23 cellular contexts compared by ENCODE assay signal in genomic region chr6:6543181-6543879, GRCh38. TPM values are rescaled to one million over a fixed set of nuclear protein-coding genes. Genes with fewer than 3 reads are reported as not detected.
DNase-seq lines count a peak whose midpoint lies in the region; FAIRE-seq and TF ChIP-seq lines count a peak whose summit lies in the region.
"Had no signal": no experiment of that assay in that cellular context is flagged by ENCODE, and none has a peak within 500 bp of the region (broad histone marks: within the 10 kb centered on the region; RNA-seq: fewer than 3 reads in every experiment).

No MANE protein-coding gene starts in this region.

- TF ChIP-seq CTCF in AG10803 (conservative IDR thresholded peaks at IDR 0.05; ENCODE audit: low read length), result no peak
- no peak for TF ChIP-seq CTCF in GM13977 (IDR thresholded peaks at IDR 0.05; ENCODE audit: extremely low read depth, insufficient read depth, missing control alignments)
- no peak for TF ChIP-seq CTCF in kidney (IDR thresholded peaks at IDR 0.05; ENCODE audit: borderline replicate concordance, extremely low read depth, insufficient read depth)

- no peaks in the 10 kb centered on the region for H3K36me3 ChIP-seq in kidney (ENCODE audit: control insufficient read depth in 1 of 2, insufficient read depth in 2 of 2, low read length in 2 of 2)
- H3K36me3 ChIP-seq: gastroesophageal sphincter, thyroid gland had no signal

- in situ Hi-C loops in GM13977 (cut with MboI; ENCODE audit: low pct_unique_long_range_greater_than_20kb, low sequenced_read_pairs, unreplicated experiment), result loop anchor here (10.0 kb wide), 1 partner anchor 489 kb away; no protein-coding TSS in a partner anchor

- H3K4me3 ChIP-seq in AG10803 (ENCODE audit: low read length) (no peak overlapping the region), kidney (ENCODE audit: low read length in 2 of 2) (no peak overlapping the region)
- H3K4me3 ChIP-seq: gastroesophageal sphincter, thyroid gland had no signal

- intact Hi-C loops in kidney (cut with DNase I), result no loop called here

- peaks cover 0 to 7% of the 10 kb centered on the region in 2 donors for H3K4me1 ChIP-seq in kidney (ENCODE audit: control insufficient read depth in 1 of 2, insufficient read depth in 1 of 2, low read depth in 1 of 2, low read length in 2 of 2)
- H3K4me1 ChIP-seq: parathyroid adenoma had no signal

- FAIRE-seq in kidney (lab: Jason Lieb, UNC) (no peak), frontal cortex (lab: Jason Lieb, UNC) (no peak)

- H3K9me3 ChIP-seq in kidney (ENCODE audit: control insufficient read depth in 1 of 2, low read length in 2 of 2), result no peaks in the 10 kb centered on the region
- H3K9me3 ChIP-seq: thyroid gland had no signal

- DNase-seq in AG10803 (ENCODE audit: low read depth) (peak; percentile 23), GM13977 (ENCODE audit: low spot score) (peak; percentile 66), NAMALWA (ENCODE audit: low spot score) (peak; percentile 21), kidney (peak; percentile 62), DMS114 treated with DMSO at 0.1 percent for 48 hours (lab: John Stamatoyannopoulos, UW; ENCODE audit: unreplicated experiment) (no peak), frontal cortex (ENCODE audit: low spot score in 2 of 2) (no peak)
- no peak for DNase-seq in stimulated activated CD4-positive, alpha-beta T cell treated with anti-CD3 and anti-CD28 coated beads, Interleukin-15, amount 100 ng/mL, for 24 hours
- DNase-seq in stimulated activated naive CD4-positive, alpha-beta T cell treated with Interleukin-2 at 50 U/mL for 16 hours (lab: John Stamatoyannopoulos, UW), result no peak
- DNase-seq: ACHN; activated CD4-positive, alpha-beta T cell treated with anti-CD3 and anti-CD28 coated beads for 1 hour; activated CD8-positive, alpha-beta memory T cell treated with anti-CD3 and anti-CD28 coated beads for 24 hours; activated naive CD8-positive, alpha-beta T cell treated with anti-CD3 and anti-CD28 coated beads for 36 hours; CD4-positive, alpha-beta T cell; mesenchymal stem cell; NCI-H1105; NCI-H2081; NCI-H446; NK-92 treated with Interleukin-12 subunit alpha and Interleukin-12 subunit beta, amount 100 ng/mL, for 24 hours; stimulated activated CD4-positive, alpha-beta T cell treated with anti-CD3 and anti-CD28 coated beads, Interleukin-2, amount 100 ng/mL, for 24 hours; stimulated activated naive B cell treated with anti-CD40 and anti-IgM and Interleukin-4, amounts not matched to agents 10 μg/mL and 1 μg/mL and 100 μg/mL, for 72 hours; thyroid gland had no signal

- no peak overlapping the region for H3K9ac ChIP-seq in kidney (ENCODE audit: low read length in 2 of 2)
- H3K9ac ChIP-seq: parathyroid adenoma had no signal

- H3K27ac ChIP-seq in kidney (ENCODE audit: low read depth in 2 of 2, low read length in 2 of 2), result no peak overlapping the region
- H3K27ac ChIP-seq: parathyroid adenoma, thyroid gland had no signal

RNA-seq across cellular contexts. Expression of gene LY86, which starts 45.2 kb away (rescaled TPM):
- 6.1 TPM for total RNA-seq in kidney
- 4.8 TPM for polyA plus RNA-seq in kidney (ENCODE audit: insufficient read depth, low read depth, low replicate concordance)
- 2.9 TPM for total RNA-seq in frontal cortex

Comparison
In these comparisons a context has a peak if more than half of its experiments do, and no peak if none do; other contexts are left out.
1. DNase-seq: peak in AG10803 (single experiment), GM13977 (single experiment), NAMALWA (single experiment) and kidney (single experiment); none in DMS114 treated with DMSO at 0.1 percent for 48 hours (single experiment), frontal cortex (0 of 2), stimulated activated CD4-positive, alpha-beta T cell treated with anti-CD3 and anti-CD28 coated beads, Interleukin-15, amount 100 ng/mL, for 24 hours (single experiment) and stimulated activated naive CD4-positive, alpha-beta T cell treated with Interleukin-2 at 50 U/mL for 16 hours (single experiment).